Comparison of ENCODE assay signal across 18 cellular contexts in genomic region chr18:60050821-60051220, GRCh38.
DNase-seq lines count a peak whose midpoint lies in the region; ATAC-seq, FAIRE-seq and TF ChIP-seq lines count a peak whose summit lies in the region.
"Had no signal": no experiment of that assay in that cellular context is flagged by ENCODE, and none has a peak within 500 bp of the region (broad histone marks: within the 10 kb centered on the region; RNA-seq: fewer than 3 reads in every experiment).

No MANE protein-coding gene starts in this region.

- intact Hi-C loops in upper lobe of right lung (cut with DNase I) = no loop called here

- H3K27me3 ChIP-seq in upper lobe of right lung = no peaks in the 10 kb centered on the region

- H3K36me3 ChIP-seq in upper lobe of right lung = no peaks in the 10 kb centered on the region

- H3K4me3 ChIP-seq in upper lobe of right lung = no peak overlapping the region
- H3K4me3 ChIP-seq: GM23248 had no signal

- no peaks in the 10 kb centered on the region for H3K4me1 ChIP-seq in upper lobe of right lung

- H3K9me3 ChIP-seq in upper lobe of right lung = no peaks in the 10 kb centered on the region

- DNase-seq in RCC 7860 (ENCODE audit: low spot score) = no peak
- no peak for DNase-seq in NCI-H226
- DNase-seq in Kasumi-1 (lab: John Stamatoyannopoulos, UW) = no peak
- no peak for DNase-seq in upper lobe of right lung
- DNase-seq: C1 segment of cervical spinal cord; Calu3; CD4-positive, alpha-beta memory T cell; COR-L47; DMS79 treated with DMSO at 0.1 percent for 48 hours; GF-D8; GM23248; H7; HCEC 1CT had no signal

- TF ChIP-seq CTCF in upper lobe of right lung (IDR thresholded peaks at IDR 0.05) = no peak

- peak; percentile 12 for FAIRE-seq in RCC 7860 (lab: Jason Lieb, UNC)
- FAIRE-seq: GM12892, H1 had no signal

- no peak overlapping the region for H3K27ac ChIP-seq in upper lobe of right lung
- H3K27ac ChIP-seq: GM23248 had no signal

- peak; percentile 48 for ATAC-seq in HG02610 (IDR thresholded peaks at IDR 0.05; ENCODE audit: unreplicated experiment)
- ATAC-seq in HG02981 (IDR thresholded peaks at IDR 0.05; ENCODE audit: unreplicated experiment) = peak; percentile 47
- ATAC-seq in GM21737 (IDR thresholded peaks at IDR 0.05; ENCODE audit: unreplicated experiment) = no peak
- ATAC-seq in upper lobe of right lung = no peak

Comparison
In these comparisons a context has a peak if more than half of its experiments do, and no peak if none do; other contexts are left out.
1. ATAC-seq: peak in HG02610 (single experiment) and HG02981 (single experiment); none in GM21737 (single experiment) and upper lobe of right lung (single experiment).